In genomic region chr6:36514554-36515456, GRCh38 we compare ENCODE assay signal across 14 cellular contexts. TPM values are rescaled to one million over a fixed set of nuclear protein-coding genes. Genes with fewer than 3 reads are reported as not detected.
DNase-seq lines count a peak whose midpoint lies in the region; ATAC-seq, FAIRE-seq and TF ChIP-seq lines count a peak whose summit lies in the region.
"Had no signal": no experiment of that assay in that cellular context is flagged by ENCODE, and none has a peak within 500 bp of the region (broad histone marks: within the 10 kb centered on the region; RNA-seq: fewer than 3 reads in every experiment).

No MANE protein-coding gene starts in this region.

- peak overlapping the region; percentile 68 for H3K27ac Mint-ChIP-seq in activated naive CD8-positive, alpha-beta T cell
- no peak overlapping the region for H3K27ac Mint-ChIP-seq in activated naive CD8-positive, alpha-beta T cell treated with anti-CD3 and anti-CD28 coated beads, Interleukin-2, amount 50 U/mL, for 24 hours
- H3K27ac Mint-ChIP-seq in immature natural killer cell, result peak overlapping the region; percentile 4 to 85 (median 80)

- no peak for DNase-seq in activated naive CD8-positive, alpha-beta T cell treated with anti-CD3 and anti-CD28 coated beads, Interleukin-2, amount 50 U/mL, for 24 hours
- peak; percentile 44 for DNase-seq in NCI-H146 (lab: John Stamatoyannopoulos, UW)
- peak; percentile 44 to 59 (median 53) for DNase-seq in immature natural killer cell
- peak; percentile 96 for DNase-seq in small intestine
- no peak for DNase-seq in GOT3 (lab: John Stamatoyannopoulos, UW)
- no peak for DNase-seq in OCI-LY7 (ENCODE audit: low spot score)
- DNase-seq: activated CD8-positive, alpha-beta memory T cell treated with anti-CD3 and anti-CD28 coated beads, Interleukin-2, amount 50 U/mL, for 48 hours; dorsolateral prefrontal cortex; H7; MG63; stimulated activated CD4-positive, alpha-beta T cell treated with anti-CD3 and anti-CD28 coated beads, Interleukin-2, amount 100 ng/mL, for 24 hours had no signal

- peak overlapping the region; percentile 60 to 72 for H3K27ac ChIP-seq in small intestine (ENCODE audit: low read depth in 1 of 2, low read length in 1 of 2)
- no peak overlapping the region for H3K27ac ChIP-seq in OCI-LY7 (ENCODE audit: low read depth, low read length, poor library complexity, severe bottlenecking)
- H3K27ac ChIP-seq: vagina had no signal

- 22 to 71% (median 56%) methylated on average over 8 of the region's 8 CpGs for WGBS in small intestine, 3 donors

- no peaks in the 10 kb centered on the region for H3K79me2 ChIP-seq in OCI-LY7 (ENCODE audit: insufficient read depth, low read depth, low read length)

- BruUV-seq in OCI-LY7 (replicated peaks; lab: Mats Ljungman, UMichigan), result no TSS peak

- H3K4me1 ChIP-seq in small intestine (ENCODE audit: control insufficient read depth in 2 of 2, insufficient read depth in 1 of 2, low read depth in 1 of 2, low read length in 1 of 2) (peaks cover 3 to 4% of the 10 kb centered on the region in 2 donors), OCI-LY7 (ENCODE audit: insufficient read depth, low read length, poor library complexity, severe bottlenecking) (no peaks in the 10 kb centered on the region)
- H3K4me1 ChIP-seq: vagina had no signal

- FAIRE-seq in small intestine (lab: Jason Lieb, UNC), result no peak

- intact Hi-C loops in OCI-LY7 (cut with micrococcal nuclease; ENCODE audit: unreplicated experiment), result no loop called here

- H3K4me2 ChIP-seq in OCI-LY7 (ENCODE audit: low read length), result no peak overlapping the region

- ATAC-seq in activated naive CD8-positive, alpha-beta T cell treated with anti-CD3 and anti-CD28 coated beads, Interleukin-2, amount 50 U/mL, for 24 hours, result no peak
- ATAC-seq in GM19397 (IDR thresholded peaks at IDR 0.05; ENCODE audit: unreplicated experiment), result no peak

- H3K27me3 ChIP-seq in small intestine (ENCODE audit: control insufficient read depth in 2 of 2, insufficient read depth in 2 of 2, low read length in 2 of 2), result no peaks in the 10 kb centered on the region
- H3K27me3 ChIP-seq: dorsolateral prefrontal cortex, MG63, vagina had no signal

- no peaks in the 10 kb centered on the region for H3K9me3 ChIP-seq in small intestine (ENCODE audit: control insufficient read depth, low read depth)
- H3K9me3 ChIP-seq in OCI-LY7 (ENCODE audit: low read length), result peaks cover 4% of the 10 kb centered on the region; the same call in 1 of the 2 replicates
- H3K9me3 ChIP-seq: MG63, vagina had no signal

- TF ChIP-seq CTCF in OCI-LY7 (conservative IDR thresholded peaks at IDR 0.05; ENCODE audit: low read length), result no peak

- no peaks in the 10 kb centered on the region for H3K9me3 Mint-ChIP-seq in activated naive CD8-positive, alpha-beta T cell (ENCODE audit: low read depth)
- H3K9me3 Mint-ChIP-seq in activated naive CD8-positive, alpha-beta T cell treated with anti-CD3 and anti-CD28 coated beads, Interleukin-2, amount 50 U/mL, for 24 hours, result no peaks in the 10 kb centered on the region
- H3K9me3 Mint-ChIP-seq in immature natural killer cell, result no peaks in the 10 kb centered on the region

- peaks cover 41% of the 10 kb centered on the region for H3K4me1 Mint-ChIP-seq in activated naive CD8-positive, alpha-beta T cell (ENCODE audit: low read depth)
- peaks cover 36% of the 10 kb centered on the region for H3K4me1 Mint-ChIP-seq in activated naive CD8-positive, alpha-beta T cell treated with anti-CD3 and anti-CD28 coated beads, Interleukin-2, amount 50 U/mL, for 24 hours
- peaks cover 35 to 61% of the 10 kb centered on the region in 2 donors for H3K4me1 Mint-ChIP-seq in immature natural killer cell

- no peaks in the 10 kb centered on the region for H4K20me1 ChIP-seq in OCI-LY7 (ENCODE audit: insufficient read depth, low read length)

- H3K36me3 ChIP-seq in small intestine (ENCODE audit: control insufficient read depth in 2 of 2, insufficient read depth in 2 of 2, low read length in 2 of 2), result peaks cover 3 to 5% of the 10 kb centered on the region in 2 donors
- H3K36me3 ChIP-seq in OCI-LY7 (ENCODE audit: insufficient read depth, low read length), result peaks cover 99% of the 10 kb centered on the region

- no peaks in the 10 kb centered on the region for H3K27me3 Mint-ChIP-seq in activated naive CD8-positive, alpha-beta T cell
- no peaks in the 10 kb centered on the region for H3K27me3 Mint-ChIP-seq in activated naive CD8-positive, alpha-beta T cell treated with anti-CD3 and anti-CD28 coated beads, Interleukin-2, amount 50 U/mL, for 24 hours
- H3K27me3 Mint-ChIP-seq in immature natural killer cell (ENCODE audit: low read depth in 3 of 3), result peaks cover 0 to 3% (median 0%) of the 10 kb centered on the region in 3 donors

- POLR2A ChIA-PET in OCI-LY7 (lab: Charles Lee), result interaction anchor here (0.6 to 0.8 kb wide), 2 partner anchors 25 to 67 kb away, joined by 3 read pairs; no protein-coding TSS in a partner anchor

- peaks cover 11% of the 10 kb centered on the region for H3K36me3 Mint-ChIP-seq in activated naive CD8-positive, alpha-beta T cell
- H3K36me3 Mint-ChIP-seq in activated naive CD8-positive, alpha-beta T cell treated with anti-CD3 and anti-CD28 coated beads, Interleukin-2, amount 50 U/mL, for 24 hours (ENCODE audit: low read depth), result peaks cover 46% of the 10 kb centered on the region
- H3K36me3 Mint-ChIP-seq in immature natural killer cell, result peaks cover 0 to 44% (median 31%) of the 10 kb centered on the region in 3 donors

- CTCF ChIA-PET in OCI-LY7 (lab: Charles Lee; ENCODE audit: unreplicated experiment), result no interaction called here

- no peak overlapping the region for H3K4me3 Mint-ChIP-seq in activated naive CD8-positive, alpha-beta T cell
- no peak overlapping the region for H3K4me3 Mint-ChIP-seq in activated naive CD8-positive, alpha-beta T cell treated with anti-CD3 and anti-CD28 coated beads, Interleukin-2, amount 50 U/mL, for 24 hours
- peak overlapping the region in 4 of 5 donors; percentile 3 to 29 (median 20) for H3K4me3 Mint-ChIP-seq in immature natural killer cell

- H3K9me2 ChIP-seq in OCI-LY7 (ENCODE audit: insufficient read depth, low read length), result no peaks in the 10 kb centered on the region

- H3K4me3 ChIP-seq in small intestine (ENCODE audit: low read depth in 1 of 2, low read length in 2 of 2) (no peak overlapping the region), OCI-LY7 (ENCODE audit: low read depth, low read length, poor library complexity, severe bottlenecking) (no peak overlapping the region)
- H3K4me3 ChIP-seq: dorsolateral prefrontal cortex, MG63, vagina had no signal

- H2AFZ ChIP-seq in OCI-LY7 (ENCODE audit: low read length), result no peak overlapping the region

RNA-seq across cellular contexts. Expression of gene STK38, which starts 32.5 kb away (rescaled TPM):
- polyA plus RNA-seq in immature natural killer cell (100 to 1,000 TPM in 1 of 3 donors, 10 to 100 TPM in 2; 74.2 to 179 (median 81.2) TPM), small intestine (10 to 100 TPM; 27.6 to 52.1 (median 34.0) TPM)
- 22.4 and 29.4 TPM in 2 replicates for total RNA-seq in OCI-LY7 (2014; rRNA removed; shearing (Covaris generic))
- 42.5 and 46.5 TPM in 2 replicates for total RNA-seq in OCI-LY7 (2022)

Comparison
In these comparisons a context has a peak if more than half of its experiments do, and no peak if none do; other contexts are left out.
1. H3K4me3 Mint-ChIP-seq: peak in immature natural killer cell (4 of 5); none in activated naive CD8-positive, alpha-beta T cell (single experiment) and activated naive CD8-positive, alpha-beta T cell treated with anti-CD3 and anti-CD28 coated beads, Interleukin-2, amount 50 U/mL, for 24 hours (single experiment).
2. DNase-seq: peak in NCI-H146 (single experiment), immature natural killer cell (3 of 3) and small intestine (single experiment); none in activated naive CD8-positive, alpha-beta T cell treated with anti-CD3 and anti-CD28 coated beads, Interleukin-2, amount 50 U/mL, for 24 hours (single experiment), GOT3 (single experiment) and OCI-LY7 (single experiment).